In the genomic region with DNA sequence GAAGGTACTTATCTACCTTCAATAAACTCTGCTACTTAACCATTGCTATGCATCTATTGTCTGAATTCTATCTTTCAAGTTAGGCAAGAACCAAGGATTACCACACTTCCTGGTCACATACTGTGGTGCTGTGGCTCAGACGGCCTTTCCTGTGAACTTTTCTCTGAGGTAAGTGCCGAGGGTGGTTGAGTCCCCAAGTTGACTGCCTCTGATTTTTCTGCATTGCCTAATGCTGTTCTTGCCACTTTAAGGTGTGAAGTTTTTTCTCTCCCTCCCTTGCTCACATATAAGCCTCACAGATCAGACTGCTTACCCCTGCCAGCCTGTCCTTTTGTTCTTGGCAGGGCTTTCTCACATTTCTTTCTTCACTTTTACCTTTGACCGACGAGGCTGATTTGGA, we compare ENCODE assay signal across 19 cellular contexts.
DNase-seq lines count a peak whose midpoint lies in the region; ATAC-seq, FAIRE-seq and TF ChIP-seq lines count a peak whose summit lies in the region.
"Had no signal": no experiment of that assay in that cellular context is flagged by ENCODE, and none has a peak within 500 bp of the region (broad histone marks: within the 10 kb centered on the region; RNA-seq: fewer than 3 reads in every experiment).

No MANE protein-coding gene starts in this region.

- no peak for TF ChIP-seq CTCF in MCF 10A (IDR thresholded peaks at IDR 0.05; ENCODE audit: unreplicated experiment)
- no peak for TF ChIP-seq CTCF in mammary epithelial cell (conservative IDR thresholded peaks at IDR 0.05 in 1 of 2, IDR thresholded peaks at IDR 0.05 in 1 of 2; ENCODE audit: extremely low read depth in 1 of 2, insufficient read depth in 1 of 2, low read depth in 1 of 2, low read length in 2 of 2)
- TF ChIP-seq CTCF in astrocyte (IDR thresholded peaks at IDR 0.05; ENCODE audit: insufficient read depth, low read depth, low read length), result no peak

- H3K9me3 ChIP-seq in mammary epithelial cell (replicated peaks; ENCODE audit: insufficient read depth, low read length) (peaks cover 1% of the 10 kb centered on the region), astrocyte (ENCODE audit: insufficient read depth, low read depth, low read length) (no peaks in the 10 kb centered on the region)

- in situ Hi-C loops in mammary epithelial cell (cut with MboI; ENCODE audit: low sequenced_read_pairs in 2 of 2), result no loop called here

- H3K4me3 Mint-ChIP-seq in MCF 10A (ENCODE audit: unreplicated experiment) (no peak overlapping the region), astrocyte (ENCODE audit: unreplicated experiment) (no peak overlapping the region)
- H3K4me3 Mint-ChIP-seq: B cell; CD4-positive, alpha-beta T cell; IgD-negative memory B cell had no signal

- H3K4me1 ChIP-seq in mammary epithelial cell (ENCODE audit: insufficient read depth, low read length), result no peaks in the 10 kb centered on the region
- no peaks in the 10 kb centered on the region for H3K4me1 ChIP-seq in astrocyte (ENCODE audit: insufficient read depth, low read length)

- WGBS in mammary epithelial cell (ENCODE audit: low coverage, missing lambda C conversion rate), result 49% methylated on average over 4 of the region's 4 CpGs

- H3K4me1 Mint-ChIP-seq in MCF 10A (ENCODE audit: insufficient read depth, unreplicated experiment) (no peaks in the 10 kb centered on the region), astrocyte (ENCODE audit: low read depth, unreplicated experiment) (no peaks in the 10 kb centered on the region)
- H3K4me1 Mint-ChIP-seq: B cell, IgD-negative memory B cell had no signal

- H3K4me3 ChIP-seq in mammary epithelial cell (replicated peaks in 1 of 3; ENCODE audit: insufficient read depth in 1 of 3, low read depth in 2 of 3, low read length in 3 of 3), result no peak overlapping the region
- no peak overlapping the region for H3K4me3 ChIP-seq in astrocyte (ENCODE audit: insufficient read depth, low read depth, low read length)
- H3K4me3 ChIP-seq: GM23248 had no signal

- ATAC-seq in left lobe of liver, result peak; percentile 69
- no peak for ATAC-seq in HG03095 (IDR thresholded peaks at IDR 0.05; ENCODE audit: unreplicated experiment)

- no peaks in the 10 kb centered on the region for H3K27me3 ChIP-seq in mammary epithelial cell (ENCODE audit: insufficient read depth, low read length)
- H3K27me3 ChIP-seq in astrocyte (ENCODE audit: insufficient read depth, low read length), result no peaks in the 10 kb centered on the region

- H3K36me3 Mint-ChIP-seq in MCF 10A (ENCODE audit: insufficient read depth, unreplicated experiment) (no peaks in the 10 kb centered on the region), astrocyte (ENCODE audit: low read depth, unreplicated experiment) (no peaks in the 10 kb centered on the region)
- H3K36me3 Mint-ChIP-seq: IgD-negative memory B cell had no signal

- no peaks in the 10 kb centered on the region for H4K20me1 ChIP-seq in mammary epithelial cell (ENCODE audit: insufficient read depth, low read length)
- no peaks in the 10 kb centered on the region for H4K20me1 ChIP-seq in astrocyte (ENCODE audit: insufficient read depth, low read length)

- intact Hi-C loops in MCF 10A (cut with micrococcal nuclease) (no loop called here), mammary epithelial cell (cut with micrococcal nuclease) (no loop called here)

- H3K27ac ChIP-seq in mammary epithelial cell (ENCODE audit: insufficient read depth, low read depth, low read length) (no peak overlapping the region), astrocyte (ENCODE audit: low read depth, low read length) (no peak overlapping the region)
- H3K27ac ChIP-seq: GM23248 had no signal

- H3K36me3 ChIP-seq in mammary epithelial cell (ENCODE audit: insufficient read depth, low read length) (no peaks in the 10 kb centered on the region), astrocyte (ENCODE audit: insufficient read depth, low read length) (no peaks in the 10 kb centered on the region)

- no peak overlapping the region for H3K9ac ChIP-seq in mammary epithelial cell (ENCODE audit: insufficient read depth, low read length)
- H3K9ac ChIP-seq in astrocyte (ENCODE audit: low read length), result no peak overlapping the region
- H3K9ac ChIP-seq: GM23248 had no signal

- CTCF ChIA-PET in MCF 10A (lab: Yijun Ruan, JAX), result no interaction called here
- CTCF ChIA-PET in mammary epithelial cell (lab: Charles Lee; ENCODE audit: low non-redundant PET), result no interaction called here

- H3K27me3 Mint-ChIP-seq in MCF 10A (ENCODE audit: insufficient read depth, unreplicated experiment) (peaks cover 9% of the 10 kb centered on the region), astrocyte (ENCODE audit: low read depth, unreplicated experiment) (no peaks in the 10 kb centered on the region)
- H3K27me3 Mint-ChIP-seq: B cell; CD4-positive, alpha-beta T cell; IgD-negative memory B cell had no signal

- H3K27ac Mint-ChIP-seq in MCF 10A (ENCODE audit: low read depth, unreplicated experiment) (no peak overlapping the region), astrocyte (ENCODE audit: unreplicated experiment) (no peak overlapping the region)
- H3K27ac Mint-ChIP-seq: B cell; CD4-positive, alpha-beta T cell; IgD-negative memory B cell had no signal

- BruUV-seq in MCF 10A (replicated peaks; lab: Mats Ljungman, UMichigan) (no TSS peak), mammary epithelial cell (replicated peaks; lab: Mats Ljungman, UMichigan) (no TSS peak)

- H3K79me2 ChIP-seq in mammary epithelial cell (ENCODE audit: insufficient read depth, low read length), result no peaks in the 10 kb centered on the region
- H3K79me2 ChIP-seq in astrocyte (ENCODE audit: insufficient read depth, low read length), result no peaks in the 10 kb centered on the region

- POLR2A ChIA-PET in MCF 10A (lab: Yijun Ruan, JAX), result no interaction called here

- DNase-seq in MCF 10A (ENCODE audit: unreplicated experiment) (peak; percentile 33), mammary epithelial cell (no peak), astrocyte (ENCODE audit: low read depth) (no peak), left lobe of liver (ENCODE audit: low spot score) (no peak), pons (ENCODE audit: low spot score) (no peak), NCI-H146 (lab: John Stamatoyannopoulos, UW) (no peak)
- DNase-seq: 8988T; C1 segment of cervical spinal cord; CD4-positive, alpha-beta T cell; DMS153; DMS79 treated with DMSO at 0.1 percent for 48 hours; EL; GM23248; H7 had no signal

- H2AFZ ChIP-seq in mammary epithelial cell (ENCODE audit: low read depth, low read length) (no peak overlapping the region), astrocyte (ENCODE audit: low read depth, low read length) (no peak overlapping the region)
- H2AFZ ChIP-seq: GM23248 had no signal

- no peak overlapping the region for H3K4me2 ChIP-seq in mammary epithelial cell (ENCODE audit: insufficient read depth, low read depth, low read length)
- no peak overlapping the region for H3K4me2 ChIP-seq in astrocyte (ENCODE audit: low read length)

- dilution Hi-C loops in mammary epithelial cell (cut with HindIII; ENCODE audit: low sequenced_read_pairs), result no loop called here

- H3K9me3 Mint-ChIP-seq in MCF 10A (ENCODE audit: unreplicated experiment) (no peaks in the 10 kb centered on the region), astrocyte (ENCODE audit: unreplicated experiment) (no peaks in the 10 kb centered on the region)
- H3K9me3 Mint-ChIP-seq: CD4-positive, alpha-beta T cell; IgD-negative memory B cell had no signal

- peak; percentile 17 for FAIRE-seq in astrocyte (lab: Jason Lieb, UNC)
- FAIRE-seq: G401.6, GM12891 had no signal
